Comparison of ENCODE assay signal across 18 cellular contexts in genomic region chrX:67288958-67289641, GRCh38.
"Had no signal": no experiment of that assay in that cellular context is flagged by ENCODE, and none has a peak within 500 bp of the region (broad histone marks: within the 10 kb centered on the region; RNA-seq: fewer than 3 reads in every experiment).

No MANE protein-coding gene starts in this region.

- H3K36me3 ChIP-seq: adrenal gland, esophagus squamous epithelium, tibial artery had no signal

- ATAC-seq: activated CD8-positive, alpha-beta T cell treated with anti-CD3 and anti-CD28 coated beads for 36 hours; activated T-cell treated with anti-CD3 and anti-CD28 coated beads, Interleukin-2, amount 50 U/mL, for 4 hours; left lobe of liver; mucosa of descending colon; natural killer cell treated with Interleukin-12 subunit alpha and Interleukin-12 subunit beta and Interleukin-15 and Interleukin-18, amount 100 ng/mL, for 72 hours; stimulated activated memory B cell treated with anti-CD40 and anti-IgM and Interleukin-4, amounts not matched to agents 10 μg/mL and 1 μg/mL and 100 μg/mL, for 72 hours; WTC11 had no signal

- DNase-seq: activated CD4-positive, alpha-beta T cell treated with anti-CD3 and anti-CD28 coated beads for 4 hours; activated CD8-positive, alpha-beta T cell treated with anti-CD3 and anti-CD28 coated beads for 36 hours; activated effector memory CD4-positive, alpha-beta T cell treated with Interleukin-2 at 50 U/mL for 16 hours; activated T-cell treated with anti-CD3 and anti-CD28 coated beads, Interleukin-2, amount 50 U/mL, for 4 hours; adrenal gland; central memory CD4-positive, alpha-beta T cell; cortex of kidney; effector CD4-positive, alpha-beta T cell; esophagus squamous epithelium; foreskin fibroblast; glutamatergic neuron; immature natural killer cell had no signal

- H3K27ac ChIP-seq: adrenal gland, esophagus squamous epithelium, tibial artery had no signal

- H3K4me3 ChIP-seq: adrenal gland, esophagus squamous epithelium, mucosa of descending colon, tibial artery had no signal

- H3K9me3 ChIP-seq: adrenal gland, esophagus squamous epithelium, mucosa of descending colon, tibial artery had no signal

- H3K27me3 ChIP-seq: esophagus squamous epithelium, tibial artery had no signal

- H3K4me1 ChIP-seq: adrenal gland, esophagus squamous epithelium, tibial artery had no signal
